ENCODE assay signal across 14 cellular contexts in genomic region chr7:145978769-145979168, GRCh38.
A peak's percentile ranks its signal among the peaks of the same experiment; 100 is the strongest.
DNase-seq lines count a peak whose midpoint lies in the region; ATAC-seq and TF ChIP-seq lines count a peak whose summit lies in the region.
"Had no signal": no experiment of that assay in that cellular context is flagged by ENCODE, and none has a peak within 500 bp of the region (broad histone marks: within the 10 kb centered on the region; RNA-seq: fewer than 3 reads in every experiment).

No MANE protein-coding gene starts in this region.

- H3K36me3 ChIP-seq in KMS-11 (ENCODE audit: insufficient read depth) (no peaks in the 10 kb centered on the region), upper lobe of left lung (no peaks in the 10 kb centered on the region), BE2C (no peaks in the 10 kb centered on the region)
- H3K36me3 ChIP-seq: right atrium auricular region had no signal

- no peak overlapping the region for H3K4me3 ChIP-seq in KMS-11 (IDR thresholded peaks at IDR 0.05; ENCODE audit: insufficient read depth, low read depth, low read length)
- H3K4me3 ChIP-seq in upper lobe of left lung, result no peak overlapping the region
- no peak overlapping the region for H3K4me3 ChIP-seq in BE2C (ENCODE audit: low read depth, low read length)
- H3K4me3 ChIP-seq: right atrium auricular region had no signal

- DNase-seq in NCI-H1694 treated with DMSO at 0.1 percent for 48 hours (lab: John Stamatoyannopoulos, UW), result peak; percentile 11
- DNase-seq in NCI-H345 (lab: John Stamatoyannopoulos, UW), result peak; percentile 96
- DNase-seq in SHP77 (lab: John Stamatoyannopoulos, UW), result peak; percentile 32 to 64
- no peak for DNase-seq in upper lobe of left lung
- no peak for DNase-seq in BE2C
- DNase-seq: activated CD4-positive, alpha-beta T cell treated with anti-CD3 and anti-CD28 coated beads for 48 hours; left cardiac atrium; naive thymus-derived CD4-positive, alpha-beta T cell; NCI-H446 treated with DMSO at 0.1 percent for 48 hours; stimulated activated CD4-positive, alpha-beta T cell treated with anti-CD3 and anti-CD28 coated beads, Interleukin-12 subunit alpha, Interleukin-12 subunit beta, amount 100 ng/mL, for 4 hours had no signal

- H2AFZ ChIP-seq in KMS-11 (ENCODE audit: low read depth), result no peak overlapping the region

- no peak for TF ChIP-seq EP300 in upper lobe of left lung (IDR thresholded peaks at IDR 0.05)

- H3K27me3 ChIP-seq in KMS-11 (ENCODE audit: insufficient read depth, low read depth), result no peaks in the 10 kb centered on the region
- H3K27me3 ChIP-seq in upper lobe of left lung, result no peaks in the 10 kb centered on the region
- H3K27me3 ChIP-seq in BE2C, result no peaks in the 10 kb centered on the region
- H3K27me3 ChIP-seq: right atrium auricular region had no signal

- 73 to 74% methylated on average over 1 of the region's 1 CpG for WGBS in upper lobe of left lung, 2 donors

- H3K9me3 ChIP-seq in upper lobe of left lung (no peaks in the 10 kb centered on the region), BE2C (no peaks in the 10 kb centered on the region)
- H3K9me3 ChIP-seq: right atrium auricular region had no signal

- peaks cover 12% of the 10 kb centered on the region for H3K4me1 ChIP-seq in KMS-11 (ENCODE audit: low read depth, poor library complexity, severe bottlenecking)
- H3K4me1 ChIP-seq in upper lobe of left lung, result no peaks in the 10 kb centered on the region
- H3K4me1 ChIP-seq in BE2C, result no peaks in the 10 kb centered on the region
- H3K4me1 ChIP-seq: right atrium auricular region had no signal

- H3K9ac ChIP-seq in KMS-11, result no peak overlapping the region

- TF ChIP-seq POLR2A in upper lobe of left lung (IDR thresholded peaks at IDR 0.05), result no peak

- no peaks in the 10 kb centered on the region for H3K79me2 ChIP-seq in KMS-11 (ENCODE audit: insufficient read depth, low read depth)

- H4K20me1 ChIP-seq in KMS-11 (ENCODE audit: insufficient read depth), result no peaks in the 10 kb centered on the region

- TF ChIP-seq CTCF in KMS-11 (conservative IDR thresholded peaks at IDR 0.05; ENCODE audit: low read depth, low read length), result no peak
- no peak for TF ChIP-seq CTCF in upper lobe of left lung (IDR thresholded peaks at IDR 0.05)
- no peak for TF ChIP-seq CTCF in BE2C (IDR thresholded peaks at IDR 0.05; ENCODE audit: low read depth, low read length)

- H3K27ac ChIP-seq in KMS-11, result no peak overlapping the region
- no peak overlapping the region for H3K27ac ChIP-seq in upper lobe of left lung
- H3K27ac ChIP-seq: right atrium auricular region had no signal

- peak overlapping the region; percentile 41; the same call in 1 of the 2 replicates for H3K4me2 ChIP-seq in KMS-11

- ATAC-seq in upper lobe of left lung (ENCODE audit: low FRiP score in 2 of 2), result no peak
- no peak for ATAC-seq in HG02763 (IDR thresholded peaks at IDR 0.05; ENCODE audit: unreplicated experiment)
- ATAC-seq in HG02571 (IDR thresholded peaks at IDR 0.05; ENCODE audit: unreplicated experiment), result no peak
- ATAC-seq: left cardiac atrium; naive thymus-derived CD4-positive, alpha-beta T cell had no signal

Comparison
In these comparisons a context has a peak if more than half of its experiments do, and no peak if none do; other contexts are left out.
1. DNase-seq: peak in NCI-H1694 treated with DMSO at 0.1 percent for 48 hours (single experiment), NCI-H345 (single experiment) and SHP77 (2 of 2); none in upper lobe of left lung (0 of 2) and BE2C (single experiment).